In genomic region chr1:195238313-195238712, GRCh38 we compare ENCODE assay signal across 19 cellular contexts.
"Had no signal": no experiment of that assay in that cellular context is flagged by ENCODE, and none has a peak within 500 bp of the region (broad histone marks: within the 10 kb centered on the region; RNA-seq: fewer than 3 reads in every experiment).

No MANE protein-coding gene starts in this region.

- H3K4me3 Mint-ChIP-seq: mesothelial cell of epicardium, naive B cell, nephron had no signal

- H3K9me3 Mint-ChIP-seq: mesothelial cell of epicardium, nephron had no signal

- H3K36me3 Mint-ChIP-seq: mesothelial cell of epicardium, naive B cell had no signal

- H3K36me3 ChIP-seq: ovary, thoracic aorta, tibial nerve had no signal

- H3K4me1 Mint-ChIP-seq: mesothelial cell of epicardium, naive B cell had no signal

- H3K27ac ChIP-seq: dorsolateral prefrontal cortex, ovary, psoas muscle, skin epidermis, thoracic aorta, tibial nerve had no signal

- ATAC-seq: left lobe of liver, mucosa of descending colon, psoas muscle, right cardiac atrium had no signal

- H3K4me1 ChIP-seq: psoas muscle, tibial nerve had no signal

- H3K4me3 ChIP-seq: dorsolateral prefrontal cortex, mucosa of descending colon, ovary, psoas muscle, skin epidermis, thoracic aorta, tibial nerve had no signal

- H3K27me3 ChIP-seq: dorsolateral prefrontal cortex, ovary, tibial nerve had no signal

- DNase-seq: dorsolateral prefrontal cortex; effector CD4-positive, alpha-beta T cell; hypothalamus; mesenchymal stem cell; mucosa of descending colon; naive B cell; occipital lobe; ovary; psoas muscle; stimulated activated CD4-positive, alpha-beta T cell treated with anti-CD3 and anti-CD28 coated beads, Interleukin-15, amount 100 ng/mL, for 24 hours; stimulated activated CD4-positive, alpha-beta T cell treated with anti-CD3 and anti-CD28 coated beads, Interleukin-2, amount 100 ng/mL, for 48 hours; stimulated activated naive CD4-positive, alpha-beta T cell treated with Interleukin-2 at 50 U/mL for 16 hours had no signal

- H3K27ac Mint-ChIP-seq: mesothelial cell of epicardium, naive B cell, nephron had no signal

- H3K27me3 Mint-ChIP-seq: naive B cell had no signal

- H3K9me3 ChIP-seq: psoas muscle, thoracic aorta had no signal
